ENCODE assay signal across 32 cellular contexts in genomic region chr10:36114141-36114540, GRCh38.
"Had no signal": no experiment of that assay in that cellular context is flagged by ENCODE, and none has a peak within 500 bp of the region (broad histone marks: within the 10 kb centered on the region; RNA-seq: fewer than 3 reads in every experiment).

No MANE protein-coding gene starts in this region.

- ATAC-seq: natural killer cell; psoas muscle; stimulated activated naive B cell treated with anti-CD40 and anti-IgM and Interleukin-4, amounts not matched to agents 10 μg/mL and 1 μg/mL and 100 μg/mL, for 72 hours; T-helper 17 cell had no signal

- H3K4me1 Mint-ChIP-seq: activated CD4-positive, alpha-beta T cell treated with anti-CD3 and anti-CD28 coated beads, Interleukin-2, amount 10 ng/mL, durations not matched to agents 24 days and 14 days; memory B cell; natural killer cell; stimulated activated naive B cell treated with anti-CD40 and anti-IgM and Interleukin-4, amounts not matched to agents 10 μg/mL and 1 μg/mL and 100 μg/mL, for 72 hours; T-helper 17 cell had no signal

- H3K36me3 Mint-ChIP-seq: activated CD4-positive, alpha-beta memory T cell treated with anti-CD3 and anti-CD28 coated beads for 36 hours; memory B cell; natural killer cell; neural progenitor cell; stimulated activated naive B cell treated with anti-CD40 and anti-IgM and Interleukin-4, amounts not matched to agents 10 μg/mL and 1 μg/mL and 100 μg/mL, for 72 hours had no signal

- H3K4me2 ChIP-seq: neural progenitor cell had no signal

- H3K4me3 Mint-ChIP-seq: activated CD4-positive, alpha-beta memory T cell treated with anti-CD3 and anti-CD28 coated beads for 36 hours; activated CD4-positive, alpha-beta T cell treated with anti-CD3 and anti-CD28 coated beads, Interleukin-2, amount 10 ng/mL, durations not matched to agents 24 days and 14 days; activated T-helper 1 cell treated with anti-CD3 and anti-CD28 coated beads, Interleukin-12 subunit alpha, Interleukin-12 subunit beta, Interleukin-2, Interleukin-4 antibody, amounts not matched to agents 30 ng/mL and 10 ng/mL and 1 ng/mL, durations not matched to agents 14 hours and 24 hours and 36 hours; memory B cell; natural killer cell; neural progenitor cell; stimulated activated naive B cell treated with anti-CD40 and anti-IgM and Interleukin-4, amounts not matched to agents 10 μg/mL and 1 μg/mL and 100 μg/mL, for 72 hours; T-helper 17 cell had no signal

- H3K4me1 ChIP-seq: esophagus squamous epithelium, parathyroid adenoma, psoas muscle, upper lobe of right lung had no signal

- H3K27ac ChIP-seq: epithelial cell of prostate, esophagus squamous epithelium, neural progenitor cell, parathyroid adenoma, psoas muscle, stomach, thyroid gland, upper lobe of right lung had no signal

- H3K9me3 Mint-ChIP-seq: activated CD4-positive, alpha-beta T cell treated with anti-CD3 and anti-CD28 coated beads, Interleukin-2, amount 10 ng/mL, durations not matched to agents 24 days and 14 days; activated T-helper 1 cell treated with anti-CD3 and anti-CD28 coated beads, Interleukin-12 subunit alpha, Interleukin-12 subunit beta, Interleukin-2, Interleukin-4 antibody, amounts not matched to agents 30 ng/mL and 10 ng/mL and 1 ng/mL, durations not matched to agents 14 hours and 24 hours and 36 hours; neural progenitor cell had no signal

- H3K27me3 ChIP-seq: body of pancreas, esophagus squamous epithelium, neural progenitor cell, stomach, thyroid gland, upper lobe of right lung had no signal

- H3K9ac ChIP-seq: neural progenitor cell, parathyroid adenoma had no signal

- H3K27ac Mint-ChIP-seq: activated CD4-positive, alpha-beta memory T cell treated with anti-CD3 and anti-CD28 coated beads for 36 hours; activated CD4-positive, alpha-beta T cell treated with anti-CD3 and anti-CD28 coated beads, Interleukin-2, amount 10 ng/mL, durations not matched to agents 24 days and 14 days; activated T-helper 1 cell treated with anti-CD3 and anti-CD28 coated beads, Interleukin-12 subunit alpha, Interleukin-12 subunit beta, Interleukin-2, Interleukin-4 antibody, amounts not matched to agents 30 ng/mL and 10 ng/mL and 1 ng/mL, durations not matched to agents 14 hours and 24 hours and 36 hours; memory B cell; natural killer cell; neural progenitor cell; stimulated activated naive B cell treated with anti-CD40 and anti-IgM and Interleukin-4, amounts not matched to agents 10 μg/mL and 1 μg/mL and 100 μg/mL, for 72 hours; T-helper 17 cell had no signal

- FAIRE-seq: colon, frontal cortex had no signal

- H3K4me3 ChIP-seq: body of pancreas, esophagus squamous epithelium, neural progenitor cell, psoas muscle, stomach, thyroid gland, upper lobe of right lung had no signal

- H3K79me2 ChIP-seq: parathyroid adenoma had no signal

- H3K9me3 ChIP-seq: body of pancreas, esophagus squamous epithelium, psoas muscle, stomach, thyroid gland, upper lobe of right lung had no signal

- H2AFZ ChIP-seq: neural progenitor cell, parathyroid adenoma had no signal

- H3K27me3 Mint-ChIP-seq: activated CD4-positive, alpha-beta memory T cell treated with anti-CD3 and anti-CD28 coated beads for 36 hours; activated CD4-positive, alpha-beta T cell treated with anti-CD3 and anti-CD28 coated beads, Interleukin-2, amount 10 ng/mL, durations not matched to agents 24 days and 14 days; memory B cell; stimulated activated naive B cell treated with anti-CD40 and anti-IgM and Interleukin-4, amounts not matched to agents 10 μg/mL and 1 μg/mL and 100 μg/mL, for 72 hours; T-helper 17 cell had no signal

- DNase-seq: activated CD4-positive, alpha-beta memory T cell treated with anti-CD3 and anti-CD28 coated beads for 36 hours; activated CD4-positive, alpha-beta T cell treated with anti-CD3 and anti-CD28 coated beads, Interleukin-2, amount 10 ng/mL, durations not matched to agents 24 days and 14 days; activated CD4-positive, CD25-positive, alpha-beta regulatory T cell treated with anti-CD3 and anti-CD28 coated beads, Interleukin-2, amount 50 U/mL, for 72 hours; activated CD8-positive, alpha-beta memory T cell treated with anti-CD3 and anti-CD28 coated beads, Interleukin-2, amount 50 U/mL, for 4 hours; activated effector memory CD4-positive, alpha-beta T cell treated with anti-CD3 and anti-CD28 coated beads, Interleukin-2, amount 50 U/mL, for 16 hours; activated naive CD4-positive, alpha-beta T cell treated with anti-CD3 and anti-CD28 coated beads, Interleukin-2, amount 50 U/mL, for 16 hours; activated T-cell treated with anti-CD3 and anti-CD28 coated beads, Interleukin-2, amount 50 U/mL, for 1 hour; central memory CD4-positive, alpha-beta T cell; dermis blood vessel endothelial cell; effector CD4-positive, alpha-beta T cell; esophagus squamous epithelium; islet precursor cell; left cardiac atrium; natural killer cell; occipital lobe; psoas muscle; stimulated activated CD4-positive, alpha-beta T cell treated with anti-CD3 and anti-CD28 coated beads, Interleukin-15, amount 100 ng/mL, for 24 hours; stimulated activated CD4-positive, alpha-beta T cell treated with anti-CD3 and anti-CD28 coated beads, Interleukin-2, amount 100 ng/mL, for 24 hours; stimulated activated naive B cell treated with anti-CD40 and anti-IgM and Interleukin-4, amounts not matched to agents 10 μg/mL and 1 μg/mL and 100 μg/mL, for 72 hours; stomach; T-helper 17 cell; T1000; thyroid gland; upper lobe of right lung had no signal

- H3K36me3 ChIP-seq: esophagus squamous epithelium, neural progenitor cell, stomach, thyroid gland, upper lobe of right lung had no signal
